14 cellular contexts compared by ENCODE assay signal in the genomic region with DNA sequence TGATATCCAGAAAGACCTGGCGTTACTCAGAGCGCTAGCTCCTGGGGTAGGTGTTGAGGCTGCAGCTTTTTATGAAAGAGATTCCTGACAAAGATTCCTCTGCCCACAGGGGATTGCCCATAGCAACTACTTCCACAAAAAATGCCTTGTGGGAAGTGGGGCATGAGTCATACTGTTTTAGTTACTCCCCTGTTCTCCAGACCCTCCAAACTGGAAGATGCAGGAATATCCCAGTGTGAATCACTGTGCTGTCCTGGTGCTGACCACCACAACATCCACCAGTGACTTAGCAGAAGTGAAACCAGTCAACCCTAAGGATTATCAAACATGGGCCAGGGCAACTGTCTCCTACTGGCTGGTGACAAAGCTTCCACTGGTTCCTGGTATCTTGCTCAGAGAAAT.
DNase-seq lines count a peak whose midpoint lies in the region; ATAC-seq and TF ChIP-seq lines count a peak whose summit lies in the region.
"Had no signal": no experiment of that assay in that cellular context is flagged by ENCODE, and none has a peak within 500 bp of the region (broad histone marks: within the 10 kb centered on the region; RNA-seq: fewer than 3 reads in every experiment).

No MANE protein-coding gene starts in this region.

- H3K9me3 Mint-ChIP-seq in type B pancreatic cell: peaks cover 6% of the 10 kb centered on the region
- H3K9me3 Mint-ChIP-seq in activated naive CD8-positive, alpha-beta T cell treated with anti-CD3 and anti-CD28 coated beads for 36 hours: no peaks in the 10 kb centered on the region
- H3K9me3 Mint-ChIP-seq: activated T-helper 2 cell treated with anti-CD3 and anti-CD28 coated beads, Interferon-gamma antibody, Interleukin-2, Interleukin-4, amounts not matched to agents 10 μg/mL and 5 μg/mL and 100 μg/mL, durations not matched to agents 14 hours and 24 hours and 36 hours had no signal

- POLR2A ChIA-PET in AG04449 (lab: Yijun Ruan, JAX): interaction anchor here (0.5 to 1.9 kb wide), 4 partner anchors 49 to 108 kb away, joined by 3 to 9 read pairs (median 4); a partner anchor contains a TSS

- no peak for TF ChIP-seq CTCF in AG04449 (IDR thresholded peaks at IDR 0.05; ENCODE audit: insufficient read depth, low read length, missing control alignments)
- TF ChIP-seq CTCF in astrocyte of the spinal cord (IDR thresholded peaks at IDR 0.05; ENCODE audit: low read depth, low read length): no peak
- TF ChIP-seq CTCF in kidney epithelial cell (IDR thresholded peaks at IDR 0.05; ENCODE audit: insufficient read depth, low read length, poor library complexity, severe bottlenecking): no peak
- TF ChIP-seq CTCF in type B pancreatic cell (conservative IDR thresholded peaks at IDR 0.05): no peak

- H3K4me3 Mint-ChIP-seq in type B pancreatic cell: no peak overlapping the region
- no peak overlapping the region for H3K4me3 Mint-ChIP-seq in activated naive CD8-positive, alpha-beta T cell treated with anti-CD3 and anti-CD28 coated beads for 36 hours
- H3K4me3 Mint-ChIP-seq: CD4-positive, CD25-positive, alpha-beta regulatory T cell; memory B cell had no signal

- in situ Hi-C loops in astrocyte of the spinal cord (cut with HindIII; ENCODE audit: low sequenced_read_pairs): no loop called here

- ATAC-seq in GM21423 (IDR thresholded peaks at IDR 0.05; ENCODE audit: unreplicated experiment) (no peak), HG03521 (IDR thresholded peaks at IDR 0.05; ENCODE audit: unreplicated experiment) (no peak)

- H3K27me3 ChIP-seq in kidney epithelial cell (ENCODE audit: control insufficient read depth, insufficient read depth, low read length): no peaks in the 10 kb centered on the region

- H3K27ac Mint-ChIP-seq in type B pancreatic cell: no peak overlapping the region
- no peak overlapping the region for H3K27ac Mint-ChIP-seq in activated naive CD8-positive, alpha-beta T cell treated with anti-CD3 and anti-CD28 coated beads for 36 hours
- H3K27ac Mint-ChIP-seq: activated T-helper 2 cell treated with anti-CD3 and anti-CD28 coated beads, Interferon-gamma antibody, Interleukin-2, Interleukin-4, amounts not matched to agents 10 μg/mL and 5 μg/mL and 100 μg/mL, durations not matched to agents 14 hours and 24 hours and 36 hours; CD4-positive, CD25-positive, alpha-beta regulatory T cell; memory B cell had no signal

- H3K4me3 ChIP-seq in AG04449 (ENCODE audit: low read depth, low read length) (peak overlapping the region; percentile 37), astrocyte of the spinal cord (ENCODE audit: low read depth, low read length) (no peak overlapping the region), kidney epithelial cell (ENCODE audit: low read depth, low read length) (no peak overlapping the region)

- H3K27me3 Mint-ChIP-seq in type B pancreatic cell: no peaks in the 10 kb centered on the region
- no peaks in the 10 kb centered on the region for H3K27me3 Mint-ChIP-seq in activated naive CD8-positive, alpha-beta T cell treated with anti-CD3 and anti-CD28 coated beads for 36 hours
- H3K27me3 Mint-ChIP-seq: CD4-positive, CD25-positive, alpha-beta regulatory T cell; memory B cell had no signal

- peaks cover 28% of the 10 kb centered on the region for H3K4me1 Mint-ChIP-seq in type B pancreatic cell (ENCODE audit: unreplicated experiment)
- no peaks in the 10 kb centered on the region for H3K4me1 Mint-ChIP-seq in activated naive CD8-positive, alpha-beta T cell treated with anti-CD3 and anti-CD28 coated beads for 36 hours
- H3K4me1 Mint-ChIP-seq: CD4-positive, CD25-positive, alpha-beta regulatory T cell; memory B cell had no signal

- DNase-seq in AG04449 (ENCODE audit: low read depth, low spot score) (peak; percentile 81), HT1080 (ENCODE audit: low read depth) (peak; percentile 99), astrocyte of the spinal cord (ENCODE audit: low read depth, low spot score) (peak; percentile 95), kidney epithelial cell (ENCODE audit: low read depth) (peak; percentile 99), type B pancreatic cell (ENCODE audit: extremely low spot score, unreplicated experiment) (no peak)
- DNase-seq in activated naive CD8-positive, alpha-beta T cell treated with anti-CD3 and anti-CD28 coated beads for 36 hours: no peak
- DNase-seq: CD4-positive, CD25-positive, alpha-beta regulatory T cell; NCI-H69; small intestine; stimulated activated naive CD4-positive, alpha-beta T cell had no signal

- H3K36me3 Mint-ChIP-seq in type B pancreatic cell: peaks cover 5% of the 10 kb centered on the region
- H3K36me3 Mint-ChIP-seq in activated naive CD8-positive, alpha-beta T cell treated with anti-CD3 and anti-CD28 coated beads for 36 hours: no peaks in the 10 kb centered on the region
- H3K36me3 Mint-ChIP-seq: CD4-positive, CD25-positive, alpha-beta regulatory T cell; memory B cell had no signal

- CTCF ChIA-PET in AG04449 (lab: Yijun Ruan, JAX): interaction anchor here (1.1 to 1.2 kb wide), 3 partner anchors 48 to 102 kb away, joined by 3 to 4 read pairs (median 3); no protein-coding TSS in a partner anchor

- H3K36me3 ChIP-seq in kidney epithelial cell (ENCODE audit: control insufficient read depth, insufficient read depth, low read length): no peaks in the 10 kb centered on the region

Comparison
In these comparisons a context has a peak if more than half of its experiments do, and no peak if none do; other contexts are left out.
1. DNase-seq: peak in AG04449 (single experiment), HT1080 (single experiment), astrocyte of the spinal cord (single experiment) and kidney epithelial cell (single experiment); none in type B pancreatic cell (single experiment) and activated naive CD8-positive, alpha-beta T cell treated with anti-CD3 and anti-CD28 coated beads for 36 hours (single experiment).